Comparison of ENCODE assay signal across 16 cellular contexts in genomic region chr10:58201704-58202103, GRCh38.
A peak's percentile ranks its signal among the peaks of the same experiment; 100 is the strongest.
DNase-seq lines count a peak whose midpoint lies in the region; ATAC-seq and TF ChIP-seq lines count a peak whose summit lies in the region.
"Had no signal": no experiment of that assay in that cellular context is flagged by ENCODE, and none has a peak within 500 bp of the region (broad histone marks: within the 10 kb centered on the region; RNA-seq: fewer than 3 reads in every experiment).

No MANE protein-coding gene starts in this region.

- H3K4me1 ChIP-seq in suprapubic skin (no peaks in the 10 kb centered on the region), ascending aorta (no peaks in the 10 kb centered on the region)
- H3K4me1 ChIP-seq: esophagus muscularis mucosa, heart left ventricle, psoas muscle had no signal

- H3K4me1 Mint-ChIP-seq in activated T-cell treated with anti-CD3 and anti-CD28 coated beads, Interleukin-2, amount 50 U/mL, for 4 hours (ENCODE audit: low read depth) = no peaks in the 10 kb centered on the region

- intact Hi-C loops in ascending aorta (cut with DNase I) = no loop called here

- ATAC-seq in GM18517 (IDR thresholded peaks at IDR 0.05; ENCODE audit: unreplicated experiment) (peak; percentile 54), GM19438 (IDR thresholded peaks at IDR 0.05; ENCODE audit: low read depth, unreplicated experiment) (peak; percentile 61), HG02852 (IDR thresholded peaks at IDR 0.05; ENCODE audit: unreplicated experiment) (peak; percentile 84), HG03565 (IDR thresholded peaks at IDR 0.05; ENCODE audit: unreplicated experiment) (peak; percentile 74)
- no peak for ATAC-seq in activated T-cell treated with anti-CD3 and anti-CD28 coated beads, Interleukin-2, amount 50 U/mL, for 4 hours
- ATAC-seq: heart left ventricle, left cardiac atrium, psoas muscle had no signal

- no peaks in the 10 kb centered on the region for H3K9me3 Mint-ChIP-seq in activated T-cell treated with anti-CD3 and anti-CD28 coated beads, Interleukin-2, amount 50 U/mL, for 4 hours
- H3K9me3 Mint-ChIP-seq: dendritic cell treated with granulocyte-macrophage colony-stimulating factor and Interleukin-4, amounts not matched to agents 40 ng/mL and 50 ng/mL, for 4 days had no signal

- H3K36me3 Mint-ChIP-seq in activated T-cell treated with anti-CD3 and anti-CD28 coated beads, Interleukin-2, amount 50 U/mL, for 4 hours (ENCODE audit: insufficient read depth) = peaks cover 7% of the 10 kb centered on the region

- H3K27me3 Mint-ChIP-seq in activated T-cell treated with anti-CD3 and anti-CD28 coated beads, Interleukin-2, amount 50 U/mL, for 4 hours (ENCODE audit: low read depth) = no peaks in the 10 kb centered on the region
- H3K27me3 Mint-ChIP-seq: dendritic cell treated with granulocyte-macrophage colony-stimulating factor and Interleukin-4, amounts not matched to agents 40 ng/mL and 50 ng/mL, for 4 days had no signal

- no peaks in the 10 kb centered on the region for H3K27me3 ChIP-seq in suprapubic skin
- H3K27me3 ChIP-seq in ascending aorta = no peaks in the 10 kb centered on the region
- H3K27me3 ChIP-seq: esophagus muscularis mucosa, heart left ventricle had no signal

- no peak overlapping the region for H3K4me3 Mint-ChIP-seq in activated T-cell treated with anti-CD3 and anti-CD28 coated beads, Interleukin-2, amount 50 U/mL, for 4 hours
- H3K4me3 Mint-ChIP-seq: dendritic cell treated with granulocyte-macrophage colony-stimulating factor and Interleukin-4, amounts not matched to agents 40 ng/mL and 50 ng/mL, for 4 days had no signal

- no peak for TF ChIP-seq EP300 in suprapubic skin (IDR thresholded peaks at IDR 0.05)

- DNase-seq in suprapubic skin (ENCODE audit: low spot score in 2 of 2) (no peak), ascending aorta (ENCODE audit: low spot score in 2 of 2) (no peak)
- no peak for DNase-seq in activated T-cell treated with anti-CD3 and anti-CD28 coated beads, Interleukin-2, amount 50 U/mL, for 4 hours
- no peak for DNase-seq in activated effector memory CD4-positive, alpha-beta T cell treated with anti-CD3 and anti-CD28 coated beads, Interleukin-2, amount 50 U/mL, for 16 hours
- DNase-seq: activated CD4-positive, alpha-beta T cell treated with anti-CD3 and anti-CD28 coated beads, Interleukin-2, amount 50 U/mL, for 48 hours; heart left ventricle; left cardiac atrium; NCI-H1436; NCI-H345; psoas muscle had no signal

- TF ChIP-seq CTCF in suprapubic skin (IDR thresholded peaks at IDR 0.05) (no peak), ascending aorta (IDR thresholded peaks at IDR 0.05) (no peak)

- H3K4me3 ChIP-seq in suprapubic skin = no peak overlapping the region
- no peak overlapping the region for H3K4me3 ChIP-seq in ascending aorta
- H3K4me3 ChIP-seq: esophagus muscularis mucosa, heart left ventricle, psoas muscle had no signal

- WGBS in suprapubic skin = 95% methylated on average over 2 of the region's 2 CpGs

- TF ChIP-seq POLR2A in suprapubic skin (IDR thresholded peaks at IDR 0.05) = no peak

- no peaks in the 10 kb centered on the region for H3K9me3 ChIP-seq in suprapubic skin
- no peaks in the 10 kb centered on the region for H3K9me3 ChIP-seq in ascending aorta
- H3K9me3 ChIP-seq: esophagus muscularis mucosa, psoas muscle had no signal

- H3K36me3 ChIP-seq in suprapubic skin (no peaks in the 10 kb centered on the region), ascending aorta (no peaks in the 10 kb centered on the region)

- no peak overlapping the region for H3K27ac ChIP-seq in suprapubic skin
- no peak overlapping the region for H3K27ac ChIP-seq in ascending aorta
- H3K27ac ChIP-seq: esophagus muscularis mucosa, heart left ventricle, psoas muscle had no signal

Comparison
In these comparisons a context has a peak if more than half of its experiments do, and no peak if none do; other contexts are left out.
1. ATAC-seq: peak in GM18517 (single experiment), GM19438 (single experiment), HG02852 (single experiment) and HG03565 (single experiment); none in activated T-cell treated with anti-CD3 and anti-CD28 coated beads, Interleukin-2, amount 50 U/mL, for 4 hours (0 of 2).